Comparison of ENCODE assay signal across 1 cellular context in the genomic region with DNA sequence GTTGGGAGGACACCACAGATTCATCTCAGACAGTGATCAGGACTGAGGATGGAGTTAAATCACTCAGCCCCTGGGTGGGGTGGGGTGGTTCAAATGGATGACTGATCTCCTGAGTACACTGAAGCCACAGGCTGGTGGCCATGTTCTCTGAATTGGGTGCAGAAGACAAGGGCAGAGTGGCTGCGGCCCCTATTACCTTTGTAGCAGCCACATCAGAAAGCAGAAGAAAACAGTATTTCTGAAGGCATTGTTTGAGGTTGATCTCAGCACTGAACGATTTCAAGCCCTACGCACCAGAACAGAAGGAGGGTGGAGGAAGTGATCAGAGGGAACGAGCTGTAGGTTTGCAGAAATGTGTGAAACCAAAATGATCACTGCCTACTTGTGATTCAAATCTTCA.
TF ChIP-seq lines count a peak whose summit lies in the region.

No MANE protein-coding gene starts in this region.

TF ChIP-seq in GM12878, 131 proteins besides CTCF, POLR2A, EP300 and RAD21:
- TF ChIP-seq, protein P1, sequence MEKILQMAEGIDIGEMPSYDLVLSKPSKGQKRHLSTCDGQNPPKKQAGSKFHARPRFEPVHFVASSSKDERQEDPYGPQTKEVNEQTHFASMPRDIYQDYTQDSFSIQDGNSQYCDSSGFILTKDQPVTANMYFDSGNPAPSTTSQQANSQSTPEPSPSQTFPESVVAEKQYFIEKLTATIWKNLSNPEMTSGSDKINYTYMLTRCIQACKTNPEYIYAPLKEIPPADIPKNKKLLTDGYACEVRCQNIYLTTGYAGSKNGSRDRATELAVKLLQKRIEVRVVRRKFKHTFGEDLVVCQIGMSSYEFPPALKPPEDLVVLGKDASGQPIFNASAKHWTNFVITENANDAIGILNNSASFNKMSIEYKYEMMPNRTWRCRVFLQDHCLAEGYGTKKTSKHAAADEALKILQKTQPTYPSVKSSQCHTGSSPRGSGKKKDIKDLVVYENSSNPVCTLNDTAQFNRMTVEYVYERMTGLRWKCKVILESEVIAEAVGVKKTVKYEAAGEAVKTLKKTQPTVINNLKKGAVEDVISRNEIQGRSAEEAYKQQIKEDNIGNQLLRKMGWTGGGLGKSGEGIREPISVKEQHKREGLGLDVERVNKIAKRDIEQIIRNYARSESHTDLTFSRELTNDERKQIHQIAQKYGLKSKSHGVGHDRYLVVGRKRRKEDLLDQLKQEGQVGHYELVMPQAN (conservative IDR thresholded peaks at IDR 0.05) = no peak
- no peak for TF ChIP-seq EGR1 (IDR thresholded peaks at IDR 0.05; ENCODE audit: borderline replicate concordance in 1 of 2, low read depth in 2 of 2, low read length in 2 of 2)
- no peak for TF ChIP-seq FOXM1 (IDR thresholded peaks at IDR 0.05; ENCODE audit: low read depth, low read length)
- TF ChIP-seq SUPT20H (IDR thresholded peaks at IDR 0.05; ENCODE audit: borderline replicate concordance, control insufficient read depth, low read depth, low read length) = no peak
- no peak for TF ChIP-seq RAD51 (IDR thresholded peaks at IDR 0.05)
- no peak for TF ChIP-seq ZBTB40 (IDR thresholded peaks at IDR 0.05; ENCODE audit: borderline replicate concordance)
- TF ChIP-seq YBX1 (IDR thresholded peaks at IDR 0.05) = no peak
- no peak for TF ChIP-seq GABPA (IDR thresholded peaks at IDR 0.05; ENCODE audit: low read depth)
- TF ChIP-seq NR2F1 (conservative IDR thresholded peaks at IDR 0.05) = no peak
- no peak for TF ChIP-seq TARDBP (IDR thresholded peaks at IDR 0.05; ENCODE audit: borderline replicate concordance)
- no peak for TF ChIP-seq ZNF207 (IDR thresholded peaks at IDR 0.05; ENCODE audit: borderline replicate concordance)
- TF ChIP-seq MTA2 (IDR thresholded peaks at IDR 0.05; ENCODE audit: low read depth) = no peak
- no peak for TF ChIP-seq STAT1 (conservative IDR thresholded peaks at IDR 0.05)
- TF ChIP-seq MEF2B (IDR thresholded peaks at IDR 0.05; ENCODE audit: partially characterized antibody, poor library complexity, severe bottlenecking) = no peak
- no peak for TF ChIP-seq ASH2L (IDR thresholded peaks at IDR 0.05; ENCODE audit: borderline replicate concordance, low read depth)
- no peak for TF ChIP-seq HDAC6 (IDR thresholded peaks at IDR 0.05; ENCODE audit: unreplicated experiment)
- no peak for TF ChIP-seq POLR2AphosphoS5 (IDR thresholded peaks at IDR 0.05; ENCODE audit: low read length)
- TF ChIP-seq, protein P2, sequence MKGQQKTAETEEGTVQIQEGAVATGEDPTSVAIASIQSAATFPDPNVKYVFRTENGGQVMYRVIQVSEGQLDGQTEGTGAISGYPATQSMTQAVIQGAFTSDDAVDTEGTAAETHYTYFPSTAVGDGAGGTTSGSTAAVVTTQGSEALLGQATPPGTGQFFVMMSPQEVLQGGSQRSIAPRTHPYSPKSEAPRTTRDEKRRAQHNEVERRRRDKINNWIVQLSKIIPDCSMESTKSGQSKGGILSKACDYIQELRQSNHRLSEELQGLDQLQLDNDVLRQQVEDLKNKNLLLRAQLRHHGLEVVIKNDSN (IDR thresholded peaks at IDR 0.05; ENCODE audit: borderline replicate concordance, extremely low read length, insufficient read depth, low read depth, low read length) = no peak
- TF ChIP-seq CREM (IDR thresholded peaks at IDR 0.05; ENCODE audit: low read depth) = no peak
